ENCODE assay signal across 17 cellular contexts in the genomic region with DNA sequence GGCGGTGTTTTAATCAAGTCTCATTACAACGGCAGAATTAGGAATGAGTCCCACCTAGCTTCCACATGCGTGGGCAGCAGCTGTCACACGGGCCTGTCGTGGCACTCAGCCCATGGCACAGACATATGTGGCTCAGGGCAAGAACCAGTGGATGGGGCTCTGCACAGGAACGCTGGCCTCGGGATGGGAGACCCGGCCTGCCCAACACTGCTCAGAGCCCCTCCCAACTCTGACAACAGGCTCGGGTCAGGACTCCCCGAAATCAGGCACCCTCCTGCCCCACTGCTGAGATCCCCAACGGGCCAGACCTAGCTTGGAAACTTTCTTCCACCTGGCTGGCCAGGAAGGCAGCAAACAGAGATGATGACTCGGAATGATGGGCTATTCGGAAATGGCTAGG. TPM values are rescaled to one million over a fixed set of nuclear protein-coding genes. Genes with fewer than 3 reads are reported as not detected.
A peak's percentile ranks its signal among the peaks of the same experiment; 100 is the strongest.
DNase-seq lines count a peak whose midpoint lies in the region; ATAC-seq and TF ChIP-seq lines count a peak whose summit lies in the region.
"Had no signal": no experiment of that assay in that cellular context is flagged by ENCODE, and none has a peak within 500 bp of the region (broad histone marks: within the 10 kb centered on the region; RNA-seq: fewer than 3 reads in every experiment).

No MANE protein-coding gene starts in this region.

- intact Hi-C loops in activated CD8-positive, alpha-beta T cell treated with anti-CD3 and anti-CD28 coated beads for 36 hours (cut with micrococcal nuclease) = no loop called here
- intact Hi-C loops in lower lobe of right lung (cut with DNase I) = no loop called here

- H3K27ac ChIP-seq in lower lobe of right lung = peak overlapping the region; percentile 67
- no peak overlapping the region for H3K27ac ChIP-seq in subcutaneous abdominal adipose tissue (ENCODE audit: low read depth, low read length)
- H3K27ac ChIP-seq: GM23248 had no signal

- peak overlapping the region in 3 of 5 donors; percentile 35 to 54 (median 46) for H3K9ac ChIP-seq in subcutaneous abdominal adipose tissue (ENCODE audit: low read length in 5 of 5)
- H3K9ac ChIP-seq: GM23248 had no signal

- DNase-seq in activated T-cell treated with anti-CD3 and anti-CD28 coated beads, Interleukin-2, amount 50 U/mL, for 24 hours = no peak
- DNase-seq in activated T-cell treated with anti-CD3 and anti-CD28 coated beads, Interleukin-2, amount 50 U/mL, for 48 hours = no peak
- DNase-seq in activated CD8-positive, alpha-beta T cell treated with anti-CD3 and anti-CD28 coated beads for 36 hours = no peak
- DNase-seq in lower lobe of right lung = no peak
- no peak for DNase-seq in DMS114 treated with DMSO at 0.1 percent for 48 hours (lab: John Stamatoyannopoulos, UW; ENCODE audit: unreplicated experiment)
- no peak for DNase-seq in NCI-H82 (lab: John Stamatoyannopoulos, UW)
- DNase-seq: ACHN; amniotic stem cell; central memory CD4-positive, alpha-beta T cell; effector memory CD4-positive, alpha-beta T cell; GM23248; left colon; NCI-H1417 treated with DMSO at 0.1 percent for 48 hours; stimulated activated naive CD4-positive, alpha-beta T cell; T-helper 1 cell had no signal

- no peaks in the 10 kb centered on the region for H3K9me3 Mint-ChIP-seq in activated T-cell treated with anti-CD3 and anti-CD28 coated beads, Interleukin-2, amount 50 U/mL, for 24 hours
- H3K9me3 Mint-ChIP-seq in activated CD8-positive, alpha-beta T cell treated with anti-CD3 and anti-CD28 coated beads for 36 hours = no peaks in the 10 kb centered on the region

- TF ChIP-seq CTCF in activated CD8-positive, alpha-beta T cell treated with anti-CD3 and anti-CD28 coated beads for 36 hours (IDR thresholded peaks at IDR 0.05) = no peak
- no peak for TF ChIP-seq CTCF in lower lobe of right lung (IDR thresholded peaks at IDR 0.05)

- peaks cover 33% of the 10 kb centered on the region for H3K4me1 Mint-ChIP-seq in activated T-cell treated with anti-CD3 and anti-CD28 coated beads, Interleukin-2, amount 50 U/mL, for 24 hours (ENCODE audit: low read depth)
- peaks cover 36% of the 10 kb centered on the region for H3K4me1 Mint-ChIP-seq in activated CD8-positive, alpha-beta T cell treated with anti-CD3 and anti-CD28 coated beads for 36 hours (ENCODE audit: low read depth)

- H3K27ac Mint-ChIP-seq in activated T-cell treated with anti-CD3 and anti-CD28 coated beads, Interleukin-2, amount 50 U/mL, for 24 hours = peak overlapping the region; percentile 79
- H3K27ac Mint-ChIP-seq in activated CD8-positive, alpha-beta T cell treated with anti-CD3 and anti-CD28 coated beads for 36 hours = peak overlapping the region; percentile 78

- H3K4me1 ChIP-seq in lower lobe of right lung (peaks cover 25% of the 10 kb centered on the region), subcutaneous abdominal adipose tissue (ENCODE audit: control insufficient read depth in 5 of 5, insufficient read depth in 5 of 5, low read length in 5 of 5) (peaks cover 2 to 54% (median 36%) of the 10 kb centered on the region in 5 donors)

- H3K27me3 ChIP-seq in lower lobe of right lung (ENCODE audit: low read depth) (no peaks in the 10 kb centered on the region), subcutaneous abdominal adipose tissue (ENCODE audit: control insufficient read depth in 5 of 5, insufficient read depth in 4 of 5, low read length in 5 of 5) (no peaks in the 10 kb centered on the region)

- peaks cover 72% of the 10 kb centered on the region for H3K36me3 ChIP-seq in lower lobe of right lung
- peaks cover 0 to 71% (median 61%) of the 10 kb centered on the region in 5 donors for H3K36me3 ChIP-seq in subcutaneous abdominal adipose tissue (ENCODE audit: control insufficient read depth in 5 of 5, insufficient read depth in 5 of 5, low read length in 5 of 5)

- H3K9me3 ChIP-seq in lower lobe of right lung = no peaks in the 10 kb centered on the region
- no peaks in the 10 kb centered on the region for H3K9me3 ChIP-seq in subcutaneous abdominal adipose tissue (ENCODE audit: control insufficient read depth in 5 of 5, low read length in 5 of 5)

- no peak overlapping the region for H3K4me3 Mint-ChIP-seq in activated T-cell treated with anti-CD3 and anti-CD28 coated beads, Interleukin-2, amount 50 U/mL, for 24 hours
- no peak overlapping the region for H3K4me3 Mint-ChIP-seq in activated CD8-positive, alpha-beta T cell treated with anti-CD3 and anti-CD28 coated beads for 36 hours

- H3K4me3 ChIP-seq in lower lobe of right lung (peak overlapping the region; percentile 7), subcutaneous abdominal adipose tissue (ENCODE audit: low read depth in 1 of 5, low read length in 5 of 5) (peak overlapping the region in 1 of 5 donors; percentile 13)
- H3K4me3 ChIP-seq: GM23248 had no signal

- no peaks in the 10 kb centered on the region for H3K27me3 Mint-ChIP-seq in activated T-cell treated with anti-CD3 and anti-CD28 coated beads, Interleukin-2, amount 50 U/mL, for 24 hours
- H3K27me3 Mint-ChIP-seq in activated CD8-positive, alpha-beta T cell treated with anti-CD3 and anti-CD28 coated beads for 36 hours = no peaks in the 10 kb centered on the region

- peaks cover 96% of the 10 kb centered on the region for H3K36me3 Mint-ChIP-seq in activated T-cell treated with anti-CD3 and anti-CD28 coated beads, Interleukin-2, amount 50 U/mL, for 24 hours (ENCODE audit: low read depth)
- peaks cover 57% of the 10 kb centered on the region for H3K36me3 Mint-ChIP-seq in activated CD8-positive, alpha-beta T cell treated with anti-CD3 and anti-CD28 coated beads for 36 hours (ENCODE audit: low read depth)

- CTCF ChIA-PET in activated CD8-positive, alpha-beta T cell treated with anti-CD3 and anti-CD28 coated beads for 36 hours (lab: Charles Lee) = interaction anchor here (0.9 to 1.9 kb wide), 4 partner anchors 10 to 155 kb away, joined by 3 to 7 read pairs (median 4); no protein-coding TSS in a partner anchor

- ATAC-seq in activated CD8-positive, alpha-beta T cell treated with anti-CD3 and anti-CD28 coated beads for 36 hours = no peak
- no peak for ATAC-seq in lower lobe of right lung
- no peak for ATAC-seq in GM21619 (IDR thresholded peaks at IDR 0.05; ENCODE audit: unreplicated experiment)

- POLR2A ChIA-PET in activated CD8-positive, alpha-beta T cell treated with anti-CD3 and anti-CD28 coated beads for 36 hours (lab: Charles Lee) = interaction anchor here (24.9 kb wide), 1 partner anchor 21 kb away, joined by 872 read pairs; a partner anchor contains a TSS

RNA-seq across cellular contexts. Expression of a gene that starts 4.9 kb away (rescaled TPM):
- 10 to 100 TPM; 24.9 to 28.3 TPM for total RNA-seq in activated CD8-positive, alpha-beta T cell treated with anti-CD3 and anti-CD28 coated beads for 36 hours
- total RNA-seq in lower lobe of right lung = 15.2 TPM

RNA-seq across cellular contexts. Expression of a gene that starts 7.0 kb away (rescaled TPM):
- total RNA-seq in activated CD8-positive, alpha-beta T cell treated with anti-CD3 and anti-CD28 coated beads for 36 hours = 10 to 100 TPM; 23.4 to 29.0 TPM
- 24.4 TPM for total RNA-seq in lower lobe of right lung

RNA-seq across cellular contexts. Expression of a gene that starts 7.1 kb away (rescaled TPM):
- total RNA-seq in activated CD8-positive, alpha-beta T cell treated with anti-CD3 and anti-CD28 coated beads for 36 hours = 1,000 to 10,000 TPM; 3,479 to 3,507 TPM
- total RNA-seq in lower lobe of right lung = 1,397 TPM

RNA-seq across cellular contexts. Expression of a gene that starts 15.4 kb away (rescaled TPM):
- total RNA-seq in activated CD8-positive, alpha-beta T cell treated with anti-CD3 and anti-CD28 coated beads for 36 hours = 10 to 100 TPM; 22.1 to 25.3 TPM
- 49.4 TPM for total RNA-seq in lower lobe of right lung

RNA-seq across cellular contexts. Expression of a gene that starts 15.4 kb away (rescaled TPM):
- total RNA-seq in activated CD8-positive, alpha-beta T cell treated with anti-CD3 and anti-CD28 coated beads for 36 hours = 10 to 100 TPM; 14.6 to 21.5 TPM
- 15.2 TPM for total RNA-seq in lower lobe of right lung
